ENCODE assay signal across 1 cellular context in the genomic region with DNA sequence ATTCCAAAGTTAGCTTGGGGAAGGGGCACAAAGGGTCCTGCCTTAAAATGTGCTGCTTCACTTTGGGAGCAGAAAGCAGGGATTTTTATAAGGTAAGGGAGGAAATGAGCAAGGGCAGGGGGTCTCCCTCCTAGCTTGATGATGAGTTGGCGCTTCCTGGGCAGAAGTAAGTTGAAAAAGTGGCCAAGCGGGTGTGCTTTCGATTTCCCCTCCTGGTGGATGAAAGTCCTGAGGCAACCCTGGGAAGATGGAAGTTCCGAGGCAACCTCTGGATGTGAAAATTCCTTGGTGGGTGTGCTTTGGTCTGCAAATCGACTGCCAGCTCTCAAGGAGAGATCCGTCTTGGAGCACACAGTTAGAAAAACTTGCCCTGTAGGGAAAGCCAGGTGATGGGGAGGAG.
TF ChIP-seq lines count a peak whose summit lies in the region.

No MANE protein-coding gene starts in this region.

TF ChIP-seq in K562, 482 proteins besides CTCF, POLR2A, EP300 and RAD21:
- no peak for TF ChIP-seq SMAD4 (CRISPR knock-in tag; conservative IDR thresholded peaks at IDR 0.05)
- TF ChIP-seq THRB (CRISPR knock-in tag; conservative IDR thresholded peaks at IDR 0.05): 0 out of 2 replicates have a peak, but pooled peaks have one; percentile 19
